In genomic region chr7:6169805-6170520, GRCh38 we compare ENCODE assay signal across 19 cellular contexts.
DNase-seq lines count a peak whose midpoint lies in the region; ATAC-seq and TF ChIP-seq lines count a peak whose summit lies in the region.
"Had no signal": no experiment of that assay in that cellular context is flagged by ENCODE, and none has a peak within 500 bp of the region (broad histone marks: within the 10 kb centered on the region; RNA-seq: fewer than 3 reads in every experiment).

No MANE protein-coding gene starts in this region.

- no peaks in the 10 kb centered on the region for H3K9me3 Mint-ChIP-seq in activated naive CD4-positive, alpha-beta T cell treated with anti-CD3 and anti-CD28 coated beads for 36 hours
- no peaks in the 10 kb centered on the region for H3K9me3 Mint-ChIP-seq in activated naive CD4-positive, alpha-beta T cell treated with anti-CD3 and anti-CD28 coated beads, Interleukin-2, amount 50 U/mL, for 72 hours
- H3K9me3 Mint-ChIP-seq in endothelial cell (ENCODE audit: unreplicated experiment), result no peaks in the 10 kb centered on the region

- H3K4me3 Mint-ChIP-seq in activated naive CD4-positive, alpha-beta T cell treated with anti-CD3 and anti-CD28 coated beads for 36 hours, result peak overlapping the region; percentile 29
- H3K4me3 Mint-ChIP-seq in endothelial cell (ENCODE audit: unreplicated experiment), result peak overlapping the region; percentile 66

- no peaks in the 10 kb centered on the region for H3K27me3 ChIP-seq in WERI-Rb-1 (ENCODE audit: insufficient read depth, low read depth, severe bottlenecking)
- H3K27me3 ChIP-seq in psoas muscle (ENCODE audit: insufficient read depth in 3 of 3, low read length in 2 of 3), result no peaks in the 10 kb centered on the region
- H3K27me3 ChIP-seq: pancreas, upper lobe of right lung had no signal

- no peak for ATAC-seq in activated naive CD4-positive, alpha-beta T cell treated with anti-CD3 and anti-CD28 coated beads, Interleukin-2, amount 50 U/mL, for 72 hours
- ATAC-seq in psoas muscle (no peak), GM18873 (IDR thresholded peaks at IDR 0.05; ENCODE audit: low FRiP score, unreplicated experiment) (no peak)
- ATAC-seq: upper lobe of right lung had no signal

- H3K27ac ChIP-seq in WERI-Rb-1 (no peak overlapping the region), psoas muscle (no peak overlapping the region)
- H3K27ac ChIP-seq: pancreas, upper lobe of right lung, VCaP had no signal

- no peak for DNase-seq in activated naive CD4-positive, alpha-beta T cell treated with anti-CD3 and anti-CD28 coated beads for 36 hours
- DNase-seq in activated naive CD4-positive, alpha-beta T cell treated with anti-CD3 and anti-CD28 coated beads, Interleukin-2, amount 50 U/mL, for 72 hours (ENCODE audit: low spot score in 2 of 2), result no peak
- DNase-seq in WERI-Rb-1 (peak; percentile 31), endothelial cell (ENCODE audit: low spot score) (no peak), psoas muscle (no peak), NAMALWA (ENCODE audit: low spot score) (no peak), DMS53 (lab: John Stamatoyannopoulos, UW) (no peak)
- DNase-seq: activated CD4-positive, alpha-beta T cell treated with anti-CD3 and anti-CD28 coated beads, Interleukin-2, amount 50 U/mL, for 4 hours; activated naive CD4-positive, alpha-beta T cell; effector memory CD4-positive, alpha-beta T cell; islet precursor cell; KBM-7; MM.1S; NCI-H2171 treated with DMSO at 0.1 percent for 48 hours; NCI-H526 treated with DMSO at 0.1 percent for 48 hours; upper lobe of right lung had no signal

- H3K4me1 Mint-ChIP-seq in activated naive CD4-positive, alpha-beta T cell treated with anti-CD3 and anti-CD28 coated beads for 36 hours (ENCODE audit: low read depth), result no peaks in the 10 kb centered on the region
- H3K4me1 Mint-ChIP-seq in endothelial cell (ENCODE audit: unreplicated experiment), result peaks cover 18% of the 10 kb centered on the region

- H3K9me3 ChIP-seq in WERI-Rb-1 (ENCODE audit: severe bottlenecking), result no peaks in the 10 kb centered on the region
- no peaks in the 10 kb centered on the region for H3K9me3 ChIP-seq in psoas muscle
- H3K9me3 ChIP-seq: pancreas, upper lobe of right lung had no signal

- no peaks in the 10 kb centered on the region for H3K36me3 Mint-ChIP-seq in activated naive CD4-positive, alpha-beta T cell treated with anti-CD3 and anti-CD28 coated beads for 36 hours (ENCODE audit: low read depth)
- no peaks in the 10 kb centered on the region for H3K36me3 Mint-ChIP-seq in activated naive CD4-positive, alpha-beta T cell treated with anti-CD3 and anti-CD28 coated beads, Interleukin-2, amount 50 U/mL, for 72 hours
- H3K36me3 Mint-ChIP-seq in endothelial cell (ENCODE audit: low read depth, unreplicated experiment), result peaks cover 30% of the 10 kb centered on the region

- H3K4me3 ChIP-seq in WERI-Rb-1 (ENCODE audit: low read depth, low read length) (peak overlapping the region; percentile 47), psoas muscle (peak overlapping the region; percentile 18)
- H3K4me3 ChIP-seq: upper lobe of right lung had no signal

- H3K36me3 ChIP-seq in WERI-Rb-1 (no peaks in the 10 kb centered on the region), psoas muscle (ENCODE audit: insufficient read depth in 1 of 2, low read depth in 1 of 2) (peaks cover 0 to 41% of the 10 kb centered on the region in 2 donors)

- no peak overlapping the region for H3K27ac Mint-ChIP-seq in activated naive CD4-positive, alpha-beta T cell treated with anti-CD3 and anti-CD28 coated beads for 36 hours
- H3K27ac Mint-ChIP-seq in activated naive CD4-positive, alpha-beta T cell treated with anti-CD3 and anti-CD28 coated beads, Interleukin-2, amount 50 U/mL, for 72 hours, result peak overlapping the region in 1 of 2 donors; percentile 19
- H3K27ac Mint-ChIP-seq in endothelial cell (ENCODE audit: unreplicated experiment), result no peak overlapping the region

- intact Hi-C loops in activated naive CD4-positive, alpha-beta T cell treated with anti-CD3 and anti-CD28 coated beads for 36 hours (cut with micrococcal nuclease), result no loop called here
- intact Hi-C loops in psoas muscle (cut with DNase I), result loop anchor here (5.0 kb wide), 2 partner anchors 52 to 102 kb away; partner anchors contain the start of gene CYTH3 (in 1 of the 2)

- CTCF ChIA-PET in activated naive CD4-positive, alpha-beta T cell treated with anti-CD3 and anti-CD28 coated beads for 36 hours (lab: Charles Lee), result interaction anchor here (0.6 to 1.4 kb wide), 2 partner anchors 10 to 103 kb away, joined by 5 to 6 read pairs; no protein-coding TSS in a partner anchor

- 87 to 93% (median 91%) methylated on average over 36 of the region's 36 CpGs for WGBS in psoas muscle, 3 donors

- TF ChIP-seq CTCF in WERI-Rb-1 (IDR thresholded peaks at IDR 0.05; ENCODE audit: low read depth, low read length), result no peak
- TF ChIP-seq CTCF in endothelial cell (IDR thresholded peaks at IDR 0.05; ENCODE audit: unreplicated experiment), result no peak
- no peak for TF ChIP-seq CTCF in psoas muscle (IDR thresholded peaks at IDR 0.05)

- no peaks in the 10 kb centered on the region for H3K27me3 Mint-ChIP-seq in activated naive CD4-positive, alpha-beta T cell treated with anti-CD3 and anti-CD28 coated beads for 36 hours (ENCODE audit: low read depth)
- H3K27me3 Mint-ChIP-seq in endothelial cell (ENCODE audit: unreplicated experiment), result peaks cover 10% of the 10 kb centered on the region

- H3K4me1 ChIP-seq in psoas muscle, result peaks cover 19% of the 10 kb centered on the region
- H3K4me1 ChIP-seq: pancreas, upper lobe of right lung had no signal
